Comparison of ENCODE assay signal across 8 cellular contexts in genomic region chr6:93423542-93423941, GRCh38. TPM values are rescaled to one million over a fixed set of nuclear protein-coding genes. Genes with fewer than 3 reads are reported as not detected.
A peak's percentile ranks its signal among the peaks of the same experiment; 100 is the strongest.
DNase-seq lines count a peak whose midpoint lies in the region; ATAC-seq and TF ChIP-seq lines count a peak whose summit lies in the region.

No MANE protein-coding gene starts in this region.

- no peaks in the 10 kb centered on the region for H3K27me3 ChIP-seq in brain microvascular endothelial cell (replicated peaks)

- H3K36me3 ChIP-seq in brain microvascular endothelial cell (replicated peaks) = no peaks in the 10 kb centered on the region

- DNase-seq in DMS153 treated with DMSO at 0.1 percent for 48 hours (lab: John Stamatoyannopoulos, UW; ENCODE audit: unreplicated experiment) = peak; percentile 43
- no peak for DNase-seq in HFFc6
- peak; percentile 20 for DNase-seq in NCI-H460 (ENCODE audit: extremely low read depth, low read depth)
- peak; percentile 49 for DNase-seq in brain microvascular endothelial cell
- peak; percentile 69 for DNase-seq in neural crest cell (ENCODE audit: low read depth, low spot score)
- no peak for DNase-seq in T-cell
- no peak for DNase-seq in DMS79 treated with DMSO at 0.1 percent for 48 hours (lab: John Stamatoyannopoulos, UW)

- ATAC-seq in T-cell (replicated peaks in 1 of 4) (no peak), GM19324 (IDR thresholded peaks at IDR 0.05; ENCODE audit: low FRiP score, unreplicated experiment) (no peak)

- in situ Hi-C loops in brain microvascular endothelial cell (cut with HindIII; ENCODE audit: low pct_ligation_motif_present, low sequenced_read_pairs) = no loop called here

- H3K4me1 Mint-ChIP-seq in HFFc6 (ENCODE audit: low read depth) = peaks cover 15% of the 10 kb centered on the region
- peaks cover 35% of the 10 kb centered on the region for H3K4me1 Mint-ChIP-seq in neural crest cell
- peaks cover 6 to 15% (median 9%) of the 10 kb centered on the region in 3 donors for H3K4me1 Mint-ChIP-seq in T-cell

- POLR2A ChIA-PET in T-cell (lab: Charles Lee) = no interaction called here

- 0 out of 2 replicates have a peak, but pooled peaks cover 3% of the 10 kb centered on the region for H3K9me3 Mint-ChIP-seq in HFFc6
- H3K9me3 Mint-ChIP-seq in neural crest cell = peaks cover 5% of the 10 kb centered on the region
- peaks cover 0 to 4% (median 3%) of the 10 kb centered on the region in 3 donors for H3K9me3 Mint-ChIP-seq in T-cell

- H3K36me3 Mint-ChIP-seq in HFFc6 (ENCODE audit: low read depth) (no peaks in the 10 kb centered on the region), neural crest cell (ENCODE audit: low read depth) (peaks cover 3% of the 10 kb centered on the region), T-cell (no peaks in the 10 kb centered on the region)

- H3K4me3 ChIP-seq in brain microvascular endothelial cell (ENCODE audit: low read depth, low read length) = no peak overlapping the region

- peaks cover 5% of the 10 kb centered on the region; the same call in 1 of the 2 replicates for H3K27me3 Mint-ChIP-seq in HFFc6 (ENCODE audit: insufficient read depth)
- H3K27me3 Mint-ChIP-seq in neural crest cell (ENCODE audit: low read depth) = no peaks in the 10 kb centered on the region
- H3K27me3 Mint-ChIP-seq in T-cell = peaks cover 14 to 31% of the 10 kb centered on the region in 2 donors

- CTCF ChIA-PET in T-cell (lab: Charles Lee) = no interaction called here

- H3K27ac Mint-ChIP-seq in HFFc6 = no peak overlapping the region
- no peak overlapping the region for H3K27ac Mint-ChIP-seq in neural crest cell (ENCODE audit: unreplicated experiment)
- no peak overlapping the region for H3K27ac Mint-ChIP-seq in T-cell

- TF ChIP-seq CTCF in HFFc6 (IDR thresholded peaks at IDR 0.05) (peak; percentile 52), brain microvascular endothelial cell (IDR thresholded peaks at IDR 0.05; ENCODE audit: low read depth, low read length, missing control alignments) (peak; percentile 69), neural crest cell (conservative IDR thresholded peaks at IDR 0.05) (peak; percentile 76)

- no peak overlapping the region for H3K4me3 Mint-ChIP-seq in HFFc6
- peak overlapping the region; percentile 73 for H3K4me3 Mint-ChIP-seq in neural crest cell
- H3K4me3 Mint-ChIP-seq in T-cell = no peak overlapping the region

- H3K27ac ChIP-seq in brain microvascular endothelial cell = no peak overlapping the region

RNA-seq across cellular contexts. Expression of gene EPHA7, which starts 4.2 kb away (rescaled TPM):
- under 1 TPM in 1 of 6 experiments, not detected in 5; 0.03 TPM for total RNA-seq in HFFc6 (2021; fragmentation: NEBNext Ultra II Directional; extraction: Animal tissue kit (Norgen Biotek cat#: 25700))
- 0.02 and 0.06 TPM in 2 replicates for total RNA-seq in NCI-H460 (2014; rRNA removed; shearing (Covaris generic))
- polyA plus RNA-seq in NCI-H460 (2014; cell fraction: nucleus; rRNA removed) = not detected in 2 replicates
- total RNA-seq in neural crest cell (33.7 and 35.8 TPM in 2 replicates), T-cell (under 1 TPM in 1 of 5 donors, not detected in 4; 0.06 TPM)

Comparison
In these comparisons a context has a peak if more than half of its experiments do, and no peak if none do; other contexts are left out.
1. DNase-seq: peak in DMS153 treated with DMSO at 0.1 percent for 48 hours (single experiment), NCI-H460 (single experiment), brain microvascular endothelial cell (single experiment) and neural crest cell (single experiment); none in HFFc6 (single experiment), T-cell (0 of 34) and DMS79 treated with DMSO at 0.1 percent for 48 hours (single experiment).
2. RNA of gene EPHA7, which starts 4.2 kb away (total RNA-seq): 33.7 to 35.8 TPM in neural crest cell; 0.02 to 0.06 TPM in NCI-H460, 0.03 TPM in HFFc6 and 0.06 TPM in T-cell; every median in the first group is over 10 times any median in the second.
3. Peak in every context shown above with its lines, with median percentiles within 50 percentile points of each other: CTCF ChIP-seq.